1 cellular context compared by ENCODE assay signal in genomic region chr11:769887-770641, GRCh38.
TF ChIP-seq lines count a peak whose summit lies in the region.

No MANE protein-coding gene starts in this region.

TF ChIP-seq in endothelial cell of umbilical vein, 7 proteins besides CTCF, POLR2A, EP300 and RAD21:
- no peak for TF ChIP-seq POLR2AphosphoS5 (IDR thresholded peaks at IDR 0.05; ENCODE audit: insufficient read depth, low read depth, low read length)
- TF ChIP-seq MYC (IDR thresholded peaks at IDR 0.05; ENCODE audit: low read depth, low read length) = no peak
- TF ChIP-seq EZH2 (IDR thresholded peaks at IDR 0.05; ENCODE audit: borderline replicate concordance, low read depth, low read length, severe bottlenecking) = no peak
- no peak for TF ChIP-seq GATA2 (IDR thresholded peaks at IDR 0.05; ENCODE audit: insufficient read depth, insufficient read length, low read depth, low read length)
- TF ChIP-seq FOS (IDR thresholded peaks at IDR 0.05; ENCODE audit: borderline replicate concordance, insufficient read depth, low read length) = no peak
- TF ChIP-seq JUN (IDR thresholded peaks at IDR 0.05; ENCODE audit: borderline replicate concordance, insufficient read depth, insufficient read length, low read depth) = no peak
- no peak for TF ChIP-seq MAX (IDR thresholded peaks at IDR 0.05; ENCODE audit: insufficient read depth, insufficient read length)
TF ChIP-seq in endothelial cell of umbilical vein: peak in this region for 0.
